ENCODE assay signal across 1 cellular context in the genomic region with DNA sequence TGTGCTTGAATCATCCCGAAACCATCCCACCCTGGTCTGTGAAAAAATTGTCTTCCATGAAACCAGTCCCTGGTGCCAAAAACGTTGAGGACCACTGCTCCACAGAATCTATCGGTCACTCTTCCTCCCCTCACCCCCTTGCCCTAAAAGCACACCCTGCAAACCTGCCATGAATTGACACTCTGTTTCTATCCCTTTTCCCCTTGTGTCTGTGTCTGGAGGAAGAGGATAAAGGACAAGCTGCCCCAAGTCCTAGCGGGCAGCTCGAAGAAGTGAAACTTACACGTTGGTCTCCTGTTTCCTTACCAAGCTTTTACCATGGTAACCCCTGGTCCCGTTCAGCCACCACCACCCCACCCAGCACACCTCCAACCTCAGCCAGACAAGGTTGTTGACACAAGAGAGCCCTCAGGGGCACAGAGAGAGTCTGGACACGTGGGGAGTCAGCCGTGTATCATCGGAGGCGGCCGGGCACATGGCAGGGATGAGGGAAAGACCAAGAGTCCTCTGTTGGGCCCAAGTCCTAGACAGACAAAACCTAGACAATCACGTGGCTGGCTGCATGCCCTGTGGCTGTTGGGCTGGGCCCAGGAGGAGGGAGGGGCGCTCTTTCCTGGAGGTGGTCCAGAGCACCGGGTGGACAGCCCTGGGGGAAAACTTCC.
TF ChIP-seq lines count a peak whose summit lies in the region.

No MANE protein-coding gene starts in this region.

TF ChIP-seq in HepG2, 621 proteins besides CTCF, POLR2A, EP300 and RAD21 (continued from another document and continues in another):
- TF ChIP-seq, protein P1, sequence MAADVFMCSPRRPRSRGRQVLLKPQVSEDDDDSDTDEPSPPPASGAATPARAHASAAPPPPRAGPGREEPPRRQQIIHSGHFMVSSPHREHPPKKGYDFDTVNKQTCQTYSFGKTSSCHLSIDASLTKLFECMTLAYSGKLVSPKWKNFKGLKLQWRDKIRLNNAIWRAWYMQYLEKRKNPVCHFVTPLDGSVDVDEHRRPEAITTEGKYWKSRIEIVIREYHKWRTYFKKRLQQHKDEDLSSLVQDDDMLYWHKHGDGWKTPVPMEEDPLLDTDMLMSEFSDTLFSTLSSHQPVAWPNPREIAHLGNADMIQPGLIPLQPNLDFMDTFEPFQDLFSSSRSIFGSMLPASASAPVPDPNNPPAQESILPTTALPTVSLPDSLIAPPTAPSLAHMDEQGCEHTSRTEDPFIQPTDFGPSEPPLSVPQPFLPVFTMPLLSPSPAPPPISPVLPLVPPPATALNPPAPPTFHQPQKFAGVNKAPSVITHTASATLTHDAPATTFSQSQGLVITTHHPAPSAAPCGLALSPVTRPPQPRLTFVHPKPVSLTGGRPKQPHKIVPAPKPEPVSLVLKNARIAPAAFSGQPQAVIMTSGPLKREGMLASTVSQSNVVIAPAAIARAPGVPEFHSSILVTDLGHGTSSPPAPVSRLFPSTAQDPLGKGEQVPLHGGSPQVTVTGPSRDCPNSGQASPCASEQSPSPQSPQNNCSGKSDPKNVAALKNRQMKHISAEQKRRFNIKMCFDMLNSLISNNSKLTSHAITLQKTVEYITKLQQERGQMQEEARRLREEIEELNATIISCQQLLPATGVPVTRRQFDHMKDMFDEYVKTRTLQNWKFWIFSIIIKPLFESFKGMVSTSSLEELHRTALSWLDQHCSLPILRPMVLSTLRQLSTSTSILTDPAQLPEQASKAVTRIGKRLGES (CRISPR knock-in tag; IDR thresholded peaks at IDR 0.05; ENCODE audit: borderline replicate concordance), result peak; percentile 87; the same call in 1 of the 2 replicates
- TF ChIP-seq ZBTB20 (CRISPR knock-in tag; IDR thresholded peaks at IDR 0.05; ENCODE audit: borderline replicate concordance, low read depth) (peak; percentile 90; the same call in 1 of the 2 replicates), ZFP37 (CRISPR knock-in tag; IDR thresholded peaks at IDR 0.05; ENCODE audit: borderline replicate concordance) (peak; percentile 25; the same call in 1 of the 2 replicates), NAIF1 (CRISPR knock-in tag; IDR thresholded peaks at IDR 0.05; ENCODE audit: borderline replicate concordance) (peak; percentile 40; the same call in 1 of the 2 replicates), MED8 (CRISPR knock-in tag; IDR thresholded peaks at IDR 0.05; ENCODE audit: insufficient replicate concordance) (no peak), ZNF563 (CRISPR knock-in tag; IDR thresholded peaks at IDR 0.05) (peak; percentile 56), POLR2AphosphoS5 (IDR thresholded peaks at IDR 0.05; ENCODE audit: low read depth, low read length) (peak; percentile 44), MZF1 (CRISPR knock-in tag; IDR thresholded peaks at IDR 0.05; ENCODE audit: borderline replicate concordance) (0 out of 2 replicates have a peak, but pooled peaks have one; percentile 15), ZIK1 (CRISPR knock-in tag; IDR thresholded peaks at IDR 0.05; ENCODE audit: borderline replicate concordance, low read depth) (no peak), ZSCAN9 (CRISPR knock-in tag; IDR thresholded peaks at IDR 0.05; ENCODE audit: borderline replicate concordance) (no peak), FOXA3 (CRISPR knock-in tag; IDR thresholded peaks at IDR 0.05) (peak; percentile 94), ZNF549 (CRISPR knock-in tag; IDR thresholded peaks at IDR 0.05) (no peak), SOX6 (IDR thresholded peaks at IDR 0.05) (no peak), SOX6 (CRISPR knock-in tag; IDR thresholded peaks at IDR 0.05) (no peak), ZSCAN22 (CRISPR knock-in tag; IDR thresholded peaks at IDR 0.05) (no peak), MED1 (CRISPR knock-in tag; IDR thresholded peaks at IDR 0.05) (no peak), U2AF1 (optimal IDR thresholded peaks at IDR 0.05; ENCODE audit: low read depth, low read length) (no peak), CHCHD3 (CRISPR knock-in tag; IDR thresholded peaks at IDR 0.05) (no peak), ARNT2 (CRISPR knock-in tag; IDR thresholded peaks at IDR 0.05; ENCODE audit: low read depth) (peak; percentile 55; the same call in 1 of the 2 replicates)
- TF ChIP-seq, protein P2, sequence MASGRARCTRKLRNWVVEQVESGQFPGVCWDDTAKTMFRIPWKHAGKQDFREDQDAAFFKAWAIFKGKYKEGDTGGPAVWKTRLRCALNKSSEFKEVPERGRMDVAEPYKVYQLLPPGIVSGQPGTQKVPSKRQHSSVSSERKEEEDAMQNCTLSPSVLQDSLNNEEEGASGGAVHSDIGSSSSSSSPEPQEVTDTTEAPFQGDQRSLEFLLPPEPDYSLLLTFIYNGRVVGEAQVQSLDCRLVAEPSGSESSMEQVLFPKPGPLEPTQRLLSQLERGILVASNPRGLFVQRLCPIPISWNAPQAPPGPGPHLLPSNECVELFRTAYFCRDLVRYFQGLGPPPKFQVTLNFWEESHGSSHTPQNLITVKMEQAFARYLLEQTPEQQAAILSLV (CRISPR knock-in tag; IDR thresholded peaks at IDR 0.05; ENCODE audit: borderline replicate concordance), result peak; percentile 65; the same call in 1 of the 2 replicates
- TF ChIP-seq, protein P3, sequence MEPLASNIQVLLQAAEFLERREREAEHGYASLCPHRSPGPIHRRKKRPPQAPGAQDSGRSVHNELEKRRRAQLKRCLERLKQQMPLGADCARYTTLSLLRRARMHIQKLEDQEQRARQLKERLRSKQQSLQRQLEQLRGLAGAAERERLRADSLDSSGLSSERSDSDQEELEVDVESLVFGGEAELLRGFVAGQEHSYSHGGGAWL (CRISPR knock-in tag; IDR thresholded peaks at IDR 0.05), result 0 out of 2 replicates have a peak, but pooled peaks have one; percentile 37
- TF ChIP-seq, protein P4, sequence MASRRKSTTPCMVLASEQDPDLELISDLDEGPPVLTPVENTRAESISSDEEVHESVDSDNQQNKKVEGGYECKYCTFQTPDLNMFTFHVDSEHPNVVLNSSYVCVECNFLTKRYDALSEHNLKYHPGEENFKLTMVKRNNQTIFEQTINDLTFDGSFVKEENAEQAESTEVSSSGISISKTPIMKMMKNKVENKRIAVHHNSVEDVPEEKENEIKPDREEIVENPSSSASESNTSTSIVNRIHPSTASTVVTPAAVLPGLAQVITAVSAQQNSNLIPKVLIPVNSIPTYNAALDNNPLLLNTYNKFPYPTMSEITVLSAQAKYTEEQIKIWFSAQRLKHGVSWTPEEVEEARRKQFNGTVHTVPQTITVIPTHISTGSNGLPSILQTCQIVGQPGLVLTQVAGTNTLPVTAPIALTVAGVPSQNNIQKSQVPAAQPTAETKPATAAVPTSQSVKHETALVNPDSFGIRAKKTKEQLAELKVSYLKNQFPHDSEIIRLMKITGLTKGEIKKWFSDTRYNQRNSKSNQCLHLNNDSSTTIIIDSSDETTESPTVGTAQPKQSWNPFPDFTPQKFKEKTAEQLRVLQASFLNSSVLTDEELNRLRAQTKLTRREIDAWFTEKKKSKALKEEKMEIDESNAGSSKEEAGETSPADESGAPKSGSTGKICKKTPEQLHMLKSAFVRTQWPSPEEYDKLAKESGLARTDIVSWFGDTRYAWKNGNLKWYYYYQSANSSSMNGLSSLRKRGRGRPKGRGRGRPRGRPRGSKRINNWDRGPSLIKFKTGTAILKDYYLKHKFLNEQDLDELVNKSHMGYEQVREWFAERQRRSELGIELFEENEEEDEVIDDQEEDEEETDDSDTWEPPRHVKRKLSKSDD (CRISPR knock-in tag; IDR thresholded peaks at IDR 0.05; ENCODE audit: low read depth), result peak; percentile 40; the same call in 1 of the 2 replicates
- TF ChIP-seq, protein P5, sequence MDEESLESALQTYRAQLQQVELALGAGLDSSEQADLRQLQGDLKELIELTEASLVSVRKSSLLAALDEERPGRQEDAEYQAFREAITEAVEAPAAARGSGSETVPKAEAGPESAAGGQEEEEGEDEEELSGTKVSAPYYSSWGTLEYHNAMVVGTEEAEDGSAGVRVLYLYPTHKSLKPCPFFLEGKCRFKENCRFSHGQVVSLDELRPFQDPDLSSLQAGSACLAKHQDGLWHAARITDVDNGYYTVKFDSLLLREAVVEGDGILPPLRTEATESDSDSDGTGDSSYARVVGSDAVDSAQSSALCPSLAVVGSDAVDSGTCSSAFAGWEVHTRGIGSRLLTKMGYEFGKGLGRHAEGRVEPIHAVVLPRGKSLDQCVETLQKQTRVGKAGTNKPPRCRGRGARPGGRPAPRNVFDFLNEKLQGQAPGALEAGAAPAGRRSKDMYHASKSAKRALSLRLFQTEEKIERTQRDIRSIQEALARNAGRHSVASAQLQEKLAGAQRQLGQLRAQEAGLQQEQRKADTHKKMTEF (CRISPR knock-in tag; IDR thresholded peaks at IDR 0.05), result peak; percentile 50; the same call in 1 of the 2 replicates
- TF ChIP-seq, protein P6, sequence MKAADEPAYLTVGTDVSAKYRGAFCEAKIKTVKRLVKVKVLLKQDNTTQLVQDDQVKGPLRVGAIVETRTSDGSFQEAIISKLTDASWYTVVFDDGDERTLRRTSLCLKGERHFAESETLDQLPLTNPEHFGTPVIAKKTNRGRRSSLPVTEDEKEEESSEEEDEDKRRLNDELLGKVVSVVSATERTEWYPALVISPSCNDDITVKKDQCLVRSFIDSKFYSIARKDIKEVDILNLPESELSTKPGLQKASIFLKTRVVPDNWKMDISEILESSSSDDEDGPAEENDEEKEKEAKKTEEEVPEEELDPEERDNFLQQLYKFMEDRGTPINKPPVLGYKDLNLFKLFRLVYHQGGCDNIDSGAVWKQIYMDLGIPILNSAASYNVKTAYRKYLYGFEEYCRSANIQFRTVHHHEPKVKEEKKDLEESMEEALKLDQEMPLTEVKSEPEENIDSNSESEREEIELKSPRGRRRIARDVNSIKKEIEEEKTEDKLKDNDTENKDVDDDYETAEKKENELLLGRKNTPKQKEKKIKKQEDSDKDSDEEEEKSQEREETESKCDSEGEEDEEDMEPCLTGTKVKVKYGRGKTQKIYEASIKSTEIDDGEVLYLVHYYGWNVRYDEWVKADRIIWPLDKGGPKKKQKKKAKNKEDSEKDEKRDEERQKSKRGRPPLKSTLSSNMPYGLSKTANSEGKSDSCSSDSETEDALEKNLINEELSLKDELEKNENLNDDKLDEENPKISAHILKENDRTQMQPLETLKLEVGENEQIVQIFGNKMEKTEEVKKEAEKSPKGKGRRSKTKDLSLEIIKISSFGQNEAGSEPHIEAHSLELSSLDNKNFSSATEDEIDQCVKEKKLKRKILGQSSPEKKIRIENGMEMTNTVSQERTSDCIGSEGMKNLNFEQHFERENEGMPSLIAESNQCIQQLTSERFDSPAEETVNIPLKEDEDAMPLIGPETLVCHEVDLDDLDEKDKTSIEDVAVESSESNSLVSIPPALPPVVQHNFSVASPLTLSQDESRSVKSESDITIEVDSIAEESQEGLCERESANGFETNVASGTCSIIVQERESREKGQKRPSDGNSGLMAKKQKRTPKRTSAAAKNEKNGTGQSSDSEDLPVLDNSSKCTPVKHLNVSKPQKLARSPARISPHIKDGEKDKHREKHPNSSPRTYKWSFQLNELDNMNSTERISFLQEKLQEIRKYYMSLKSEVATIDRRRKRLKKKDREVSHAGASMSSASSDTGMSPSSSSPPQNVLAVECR (CRISPR knock-in tag; IDR thresholded peaks at IDR 0.05; ENCODE audit: borderline replicate concordance), result no peak
- TF ChIP-seq, protein P7, sequence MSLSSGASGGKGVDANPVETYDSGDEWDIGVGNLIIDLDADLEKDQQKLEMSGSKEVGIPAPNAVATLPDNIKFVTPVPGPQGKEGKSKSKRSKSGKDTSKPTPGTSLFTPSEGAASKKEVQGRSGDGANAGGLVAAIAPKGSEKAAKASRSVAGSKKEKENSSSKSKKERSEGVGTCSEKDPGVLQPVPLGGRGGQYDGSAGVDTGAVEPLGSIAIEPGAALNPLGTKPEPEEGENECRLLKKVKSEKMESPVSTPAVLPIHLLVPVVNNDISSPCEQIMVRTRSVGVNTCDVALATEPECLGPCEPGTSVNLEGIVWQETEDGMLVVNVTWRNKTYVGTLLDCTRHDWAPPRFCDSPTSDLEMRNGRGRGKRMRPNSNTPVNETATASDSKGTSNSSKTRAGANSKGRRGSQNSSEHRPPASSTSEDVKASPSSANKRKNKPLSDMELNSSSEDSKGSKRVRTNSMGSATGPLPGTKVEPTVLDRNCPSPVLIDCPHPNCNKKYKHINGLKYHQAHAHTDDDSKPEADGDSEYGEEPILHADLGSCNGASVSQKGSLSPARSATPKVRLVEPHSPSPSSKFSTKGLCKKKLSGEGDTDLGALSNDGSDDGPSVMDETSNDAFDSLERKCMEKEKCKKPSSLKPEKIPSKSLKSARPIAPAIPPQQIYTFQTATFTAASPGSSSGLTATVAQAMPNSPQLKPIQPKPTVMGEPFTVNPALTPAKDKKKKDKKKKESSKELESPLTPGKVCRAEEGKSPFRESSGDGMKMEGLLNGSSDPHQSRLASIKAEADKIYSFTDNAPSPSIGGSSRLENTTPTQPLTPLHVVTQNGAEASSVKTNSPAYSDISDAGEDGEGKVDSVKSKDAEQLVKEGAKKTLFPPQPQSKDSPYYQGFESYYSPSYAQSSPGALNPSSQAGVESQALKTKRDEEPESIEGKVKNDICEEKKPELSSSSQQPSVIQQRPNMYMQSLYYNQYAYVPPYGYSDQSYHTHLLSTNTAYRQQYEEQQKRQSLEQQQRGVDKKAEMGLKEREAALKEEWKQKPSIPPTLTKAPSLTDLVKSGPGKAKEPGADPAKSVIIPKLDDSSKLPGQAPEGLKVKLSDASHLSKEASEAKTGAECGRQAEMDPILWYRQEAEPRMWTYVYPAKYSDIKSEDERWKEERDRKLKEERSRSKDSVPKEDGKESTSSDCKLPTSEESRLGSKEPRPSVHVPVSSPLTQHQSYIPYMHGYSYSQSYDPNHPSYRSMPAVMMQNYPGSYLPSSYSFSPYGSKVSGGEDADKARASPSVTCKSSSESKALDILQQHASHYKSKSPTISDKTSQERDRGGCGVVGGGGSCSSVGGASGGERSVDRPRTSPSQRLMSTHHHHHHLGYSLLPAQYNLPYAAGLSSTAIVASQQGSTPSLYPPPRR (CRISPR knock-in tag; IDR thresholded peaks at IDR 0.05; ENCODE audit: borderline replicate concordance), result peak; percentile 57
